Comparison of ENCODE assay signal across 1 cellular context in the genomic region with DNA sequence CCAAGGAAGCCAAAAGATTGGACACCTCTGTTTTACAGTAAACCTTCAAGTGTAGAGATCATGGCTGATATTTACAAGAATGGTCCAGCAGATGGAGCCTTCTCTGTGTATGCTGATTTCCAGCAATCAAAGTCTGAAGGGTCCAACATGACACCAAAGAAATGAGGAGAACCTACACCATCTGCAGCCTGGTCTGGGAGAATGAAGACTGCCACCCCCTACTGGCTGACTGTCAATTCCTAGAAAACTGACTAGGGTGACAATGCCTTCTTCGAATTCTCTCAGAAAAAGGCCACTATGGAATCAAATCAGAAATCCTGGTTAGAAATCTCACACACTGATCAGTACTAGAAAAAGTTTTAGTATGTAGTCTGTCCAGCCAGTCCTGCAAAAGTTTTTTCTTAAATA.
TF ChIP-seq lines count a peak whose summit lies in the region.

No MANE protein-coding gene starts in this region.

TF ChIP-seq in HepG2, 621 proteins besides CTCF, POLR2A, EP300 and RAD21 (continued from another document and continues in another):
- TF ChIP-seq PRDM15 (CRISPR knock-in tag; IDR thresholded peaks at IDR 0.05) (no peak), MIXL1 (CRISPR knock-in tag; IDR thresholded peaks at IDR 0.05) (peak; percentile 36; the same call in 1 of the 2 replicates), AHR (CRISPR knock-in tag; IDR thresholded peaks at IDR 0.05) (no peak), ZNF331 (CRISPR knock-in tag; IDR thresholded peaks at IDR 0.05) (peak; percentile 42; the same call in 1 of the 2 replicates), ZNF749 (CRISPR knock-in tag; IDR thresholded peaks at IDR 0.05; ENCODE audit: borderline replicate concordance) (no peak), CREBL2 (CRISPR knock-in tag; IDR thresholded peaks at IDR 0.05; ENCODE audit: borderline replicate concordance) (no peak), ZNF24 (IDR thresholded peaks at IDR 0.05) (no peak), ZNF205 (CRISPR knock-in tag; IDR thresholded peaks at IDR 0.05) (no peak), ZNF703 (CRISPR knock-in tag; IDR thresholded peaks at IDR 0.05; ENCODE audit: borderline replicate concordance) (no peak), ZNF775 (CRISPR knock-in tag; IDR thresholded peaks at IDR 0.05; ENCODE audit: borderline replicate concordance) (peak; percentile 45; the same call in 1 of the 2 replicates), REST (IDR thresholded peaks at IDR 0.05; ENCODE audit: borderline replicate concordance in 1 of 2, low read depth in 1 of 2, low read length in 2 of 2) (no peak), U2AF1 (optimal IDR thresholded peaks at IDR 0.05; ENCODE audit: low read depth, low read length) (no peak), ZNF646 (CRISPR knock-in tag; IDR thresholded peaks at IDR 0.05) (no peak), ZNF891 (CRISPR knock-in tag; IDR thresholded peaks at IDR 0.05) (no peak), PRMT3 (CRISPR knock-in tag; IDR thresholded peaks at IDR 0.05; ENCODE audit: borderline replicate concordance, low read depth) (no peak), ZBTB20 (CRISPR knock-in tag; IDR thresholded peaks at IDR 0.05; ENCODE audit: borderline replicate concordance, low read depth) (no peak), ELK4 (CRISPR knock-in tag; IDR thresholded peaks at IDR 0.05; ENCODE audit: borderline replicate concordance) (no peak), FOXA1 (IDR thresholded peaks at IDR 0.05) (no peak), FOXA1 (CRISPR knock-in tag; IDR thresholded peaks at IDR 0.05) (peak; percentile 51; the same call in 1 of the 2 replicates)
- TF ChIP-seq, protein P1, sequence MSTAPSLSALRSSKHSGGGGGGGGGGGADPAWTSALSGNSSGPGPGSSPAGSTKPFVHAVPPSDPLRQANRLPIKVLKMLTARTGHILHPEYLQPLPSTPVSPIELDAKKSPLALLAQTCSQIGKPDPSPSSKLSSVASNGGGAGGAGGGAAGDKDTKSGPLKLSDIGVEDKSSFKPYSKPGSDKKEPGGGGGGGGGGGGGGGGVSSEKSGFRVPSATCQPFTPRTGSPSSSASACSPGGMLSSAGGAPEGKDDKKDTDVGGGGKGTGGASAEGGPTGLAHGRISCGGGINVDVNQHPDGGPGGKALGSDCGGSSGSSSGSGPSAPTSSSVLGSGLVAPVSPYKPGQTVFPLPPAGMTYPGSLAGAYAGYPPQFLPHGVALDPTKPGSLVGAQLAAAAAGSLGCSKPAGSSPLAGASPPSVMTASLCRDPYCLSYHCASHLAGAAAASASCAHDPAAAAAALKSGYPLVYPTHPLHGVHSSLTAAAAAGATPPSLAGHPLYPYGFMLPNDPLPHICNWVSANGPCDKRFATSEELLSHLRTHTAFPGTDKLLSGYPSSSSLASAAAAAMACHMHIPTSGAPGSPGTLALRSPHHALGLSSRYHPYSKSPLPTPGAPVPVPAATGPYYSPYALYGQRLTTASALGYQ (CRISPR knock-in tag; IDR thresholded peaks at IDR 0.05), result no peak
- TF ChIP-seq, protein P2, sequence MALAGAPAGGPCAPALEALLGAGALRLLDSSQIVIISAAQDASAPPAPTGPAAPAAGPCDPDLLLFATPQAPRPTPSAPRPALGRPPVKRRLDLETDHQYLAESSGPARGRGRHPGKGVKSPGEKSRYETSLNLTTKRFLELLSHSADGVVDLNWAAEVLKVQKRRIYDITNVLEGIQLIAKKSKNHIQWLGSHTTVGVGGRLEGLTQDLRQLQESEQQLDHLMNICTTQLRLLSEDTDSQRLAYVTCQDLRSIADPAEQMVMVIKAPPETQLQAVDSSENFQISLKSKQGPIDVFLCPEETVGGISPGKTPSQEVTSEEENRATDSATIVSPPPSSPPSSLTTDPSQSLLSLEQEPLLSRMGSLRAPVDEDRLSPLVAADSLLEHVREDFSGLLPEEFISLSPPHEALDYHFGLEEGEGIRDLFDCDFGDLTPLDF (CRISPR knock-in tag; IDR thresholded peaks at IDR 0.05), result no peak
- TF ChIP-seq, protein P3, sequence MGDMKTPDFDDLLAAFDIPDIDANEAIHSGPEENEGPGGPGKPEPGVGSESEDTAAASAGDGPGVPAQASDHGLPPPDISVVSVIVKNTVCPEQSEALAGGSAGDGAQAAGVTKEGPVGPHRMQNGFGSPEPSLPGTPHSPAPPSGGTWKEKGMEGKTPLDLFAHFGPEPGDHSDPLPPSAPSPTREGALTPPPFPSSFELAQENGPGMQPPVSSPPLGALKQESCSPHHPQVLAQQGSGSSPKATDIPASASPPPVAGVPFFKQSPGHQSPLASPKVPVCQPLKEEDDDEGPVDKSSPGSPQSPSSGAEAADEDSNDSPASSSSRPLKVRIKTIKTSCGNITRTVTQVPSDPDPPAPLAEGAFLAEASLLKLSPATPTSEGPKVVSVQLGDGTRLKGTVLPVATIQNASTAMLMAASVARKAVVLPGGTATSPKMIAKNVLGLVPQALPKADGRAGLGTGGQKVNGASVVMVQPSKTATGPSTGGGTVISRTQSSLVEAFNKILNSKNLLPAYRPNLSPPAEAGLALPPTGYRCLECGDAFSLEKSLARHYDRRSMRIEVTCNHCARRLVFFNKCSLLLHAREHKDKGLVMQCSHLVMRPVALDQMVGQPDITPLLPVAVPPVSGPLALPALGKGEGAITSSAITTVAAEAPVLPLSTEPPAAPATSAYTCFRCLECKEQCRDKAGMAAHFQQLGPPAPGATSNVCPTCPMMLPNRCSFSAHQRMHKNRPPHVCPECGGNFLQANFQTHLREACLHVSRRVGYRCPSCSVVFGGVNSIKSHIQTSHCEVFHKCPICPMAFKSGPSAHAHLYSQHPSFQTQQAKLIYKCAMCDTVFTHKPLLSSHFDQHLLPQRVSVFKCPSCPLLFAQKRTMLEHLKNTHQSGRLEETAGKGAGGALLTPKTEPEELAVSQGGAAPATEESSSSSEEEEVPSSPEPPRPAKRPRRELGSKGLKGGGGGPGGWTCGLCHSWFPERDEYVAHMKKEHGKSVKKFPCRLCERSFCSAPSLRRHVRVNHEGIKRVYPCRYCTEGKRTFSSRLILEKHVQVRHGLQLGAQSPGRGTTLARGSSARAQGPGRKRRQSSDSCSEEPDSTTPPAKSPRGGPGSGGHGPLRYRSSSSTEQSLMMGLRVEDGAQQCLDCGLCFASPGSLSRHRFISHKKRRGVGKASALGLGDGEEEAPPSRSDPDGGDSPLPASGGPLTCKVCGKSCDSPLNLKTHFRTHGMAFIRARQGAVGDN (CRISPR knock-in tag; IDR thresholded peaks at IDR 0.05), result no peak
- TF ChIP-seq, protein P4, sequence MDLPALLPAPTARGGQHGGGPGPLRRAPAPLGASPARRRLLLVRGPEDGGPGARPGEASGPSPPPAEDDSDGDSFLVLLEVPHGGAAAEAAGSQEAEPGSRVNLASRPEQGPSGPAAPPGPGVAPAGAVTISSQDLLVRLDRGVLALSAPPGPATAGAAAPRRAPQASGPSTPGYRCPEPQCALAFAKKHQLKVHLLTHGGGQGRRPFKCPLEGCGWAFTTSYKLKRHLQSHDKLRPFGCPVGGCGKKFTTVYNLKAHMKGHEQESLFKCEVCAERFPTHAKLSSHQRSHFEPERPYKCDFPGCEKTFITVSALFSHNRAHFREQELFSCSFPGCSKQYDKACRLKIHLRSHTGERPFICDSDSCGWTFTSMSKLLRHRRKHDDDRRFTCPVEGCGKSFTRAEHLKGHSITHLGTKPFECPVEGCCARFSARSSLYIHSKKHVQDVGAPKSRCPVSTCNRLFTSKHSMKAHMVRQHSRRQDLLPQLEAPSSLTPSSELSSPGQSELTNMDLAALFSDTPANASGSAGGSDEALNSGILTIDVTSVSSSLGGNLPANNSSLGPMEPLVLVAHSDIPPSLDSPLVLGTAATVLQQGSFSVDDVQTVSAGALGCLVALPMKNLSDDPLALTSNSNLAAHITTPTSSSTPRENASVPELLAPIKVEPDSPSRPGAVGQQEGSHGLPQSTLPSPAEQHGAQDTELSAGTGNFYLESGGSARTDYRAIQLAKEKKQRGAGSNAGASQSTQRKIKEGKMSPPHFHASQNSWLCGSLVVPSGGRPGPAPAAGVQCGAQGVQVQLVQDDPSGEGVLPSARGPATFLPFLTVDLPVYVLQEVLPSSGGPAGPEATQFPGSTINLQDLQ (CRISPR knock-in tag; IDR thresholded peaks at IDR 0.05), result no peak
